Comparison of ENCODE assay signal across 8 cellular contexts in genomic region chr15:28086175-28086703, GRCh38. TPM values are rescaled to one million over a fixed set of nuclear protein-coding genes. Genes with fewer than 3 reads are reported as not detected.
DNase-seq lines count a peak whose midpoint lies in the region; ATAC-seq and TF ChIP-seq lines count a peak whose summit lies in the region.

No MANE protein-coding gene starts in this region.

- 13 to 38% methylated on average over 2 of the region's 2 CpGs for WGBS in tibial nerve, 2 donors

- H3K36me3 ChIP-seq in left lung (no peaks in the 10 kb centered on the region), tibial nerve (no peaks in the 10 kb centered on the region)

- H3K27me3 ChIP-seq in left lung (peaks cover 0 to 7% of the 10 kb centered on the region in 2 donors), tibial nerve (no peaks in the 10 kb centered on the region)

- TF ChIP-seq CTCF in left lung (IDR thresholded peaks at IDR 0.05) (peak; percentile 58 to 71), tibial nerve (IDR thresholded peaks at IDR 0.05) (peak in 4 of 5 experiments; percentile 21 to 58 (median 32))

- peaks cover 0 to 11% of the 10 kb centered on the region in 2 donors for H3K9me3 ChIP-seq in left lung
- H3K9me3 ChIP-seq in tibial nerve = peaks cover 0 to 36% (median 2%) of the 10 kb centered on the region in 4 donors

- in situ Hi-C loops in T47D (cut with HindIII; ENCODE audit: low pct_unique_long_range_greater_than_20kb, low sequenced_read_pairs) = no loop called here

- H3K4me1 ChIP-seq in left lung = no peaks in the 10 kb centered on the region
- no peaks in the 10 kb centered on the region for H3K4me1 ChIP-seq in tibial nerve

- ATAC-seq in GM21529 (IDR thresholded peaks at IDR 0.05; ENCODE audit: unreplicated experiment) = peak; percentile 96
- ATAC-seq in left lung = peak; percentile 100

- no peak for TF ChIP-seq POLR2A in tibial nerve (IDR thresholded peaks at IDR 0.05)

- H3K27ac ChIP-seq in left lung (no peak overlapping the region), tibial nerve (no peak overlapping the region)

- intact Hi-C loops in left lung (cut with DNase I) = no loop called here

- DNase-seq in NCI-H2081 (lab: John Stamatoyannopoulos, UW) (peak; percentile 5 to 32), NCI-H2081 treated with DMSO at 0.1 percent for 48 hours (lab: John Stamatoyannopoulos, UW) (no peak), HPDE6-E6E7 (ENCODE audit: extremely low spot score) (peak; percentile 63), SKM-1 treated with dmso at 0.1 percent for 144 hours (lab: John Stamatoyannopoulos, UW; ENCODE audit: unreplicated experiment) (peak; percentile 50), T47D (ENCODE audit: low read depth in 1 of 2, low spot score in 1 of 2) (peak; percentile 48 to 67), left lung (no peak), tibial nerve (ENCODE audit: low spot score in 2 of 2) (peak in 1 of 2 donors; percentile 32)

- H3K4me3 ChIP-seq in left lung (no peak overlapping the region), tibial nerve (no peak overlapping the region)

- TF ChIP-seq EP300 in tibial nerve (IDR thresholded peaks at IDR 0.05) = no peak

RNA-seq across cellular contexts. Expression of gene OCA2, which starts 12.9 kb away (rescaled TPM):
- 1 to 10 TPM in 1 of 2 donors, under 1 TPM in 1; 0.81 to 4.0 TPM for total RNA-seq in left lung
- total RNA-seq in tibial nerve = 10 to 100 TPM in 1 of 4 donors, 1 to 10 TPM in 2, not detected in 1; 2.7 to 19.7 (median 6.5) TPM

Comparison
In these comparisons a context has a peak if more than half of its experiments do, and no peak if none do; other contexts are left out.
1. DNase-seq: peak in NCI-H2081 (2 of 2), HPDE6-E6E7 (single experiment), SKM-1 treated with dmso at 0.1 percent for 144 hours (single experiment) and T47D (2 of 2); none in NCI-H2081 treated with DMSO at 0.1 percent for 48 hours (single experiment) and left lung (0 of 2).